In genomic region chr15:41589018-41589417, GRCh38 we compare ENCODE assay signal across 1 cellular context.
A peak's percentile ranks its signal among the peaks of the same experiment; 100 is the strongest.
TF ChIP-seq lines count a peak whose summit lies in the region.

No MANE protein-coding gene starts in this region.

TF ChIP-seq in K562, 482 proteins besides CTCF, POLR2A, EP300 and RAD21:
- peak; percentile 78 for TF ChIP-seq NFIC (IDR thresholded peaks at IDR 0.05)
- peak; percentile 35; the same call in 1 of the 2 replicates for TF ChIP-seq NFIX (CRISPR knock-in tag; IDR thresholded peaks at IDR 0.05; ENCODE audit: low read depth)
